In genomic region chr5:79956173-79956670, GRCh38 we compare ENCODE assay signal across 12 cellular contexts. TPM values are rescaled to one million over a fixed set of nuclear protein-coding genes. Genes with fewer than 3 reads are reported as not detected.
A peak's percentile ranks its signal among the peaks of the same experiment; 100 is the strongest.
DNase-seq lines count a peak whose midpoint lies in the region; ATAC-seq and TF ChIP-seq lines count a peak whose summit lies in the region.
"Had no signal": no experiment of that assay in that cellular context is flagged by ENCODE, and none has a peak within 500 bp of the region (broad histone marks: within the 10 kb centered on the region; RNA-seq: fewer than 3 reads in every experiment).

No MANE protein-coding gene starts in this region.

- intact Hi-C loops in esophagus muscularis mucosa (cut with DNase I): no loop called here

- H3K27ac ChIP-seq in epithelial cell of prostate (peak overlapping the region; percentile 59), osteoblast (ENCODE audit: low read depth, low read length) (no peak overlapping the region), esophagus muscularis mucosa (replicated peaks in 1 of 4) (no peak overlapping the region)
- H3K27ac ChIP-seq: spleen had no signal

- H3K27me3 ChIP-seq in osteoblast (ENCODE audit: insufficient read depth, low read length) (peaks cover 4% of the 10 kb centered on the region), esophagus muscularis mucosa (no peaks in the 10 kb centered on the region)

- TF ChIP-seq EP300 in esophagus muscularis mucosa (IDR thresholded peaks at IDR 0.05): no peak

- H3K4me3 ChIP-seq in osteoblast (ENCODE audit: insufficient read depth, low read length) (no peak overlapping the region), esophagus muscularis mucosa (no peak overlapping the region)
- H3K4me3 ChIP-seq: spleen had no signal

- no peaks in the 10 kb centered on the region for H4K20me1 ChIP-seq in osteoblast (ENCODE audit: insufficient read depth, low read length)

- H3K4me1 ChIP-seq in osteoblast (ENCODE audit: insufficient read depth, low read length) (peaks cover 14% of the 10 kb centered on the region), esophagus muscularis mucosa (no peaks in the 10 kb centered on the region)
- H3K4me1 ChIP-seq: spleen had no signal

- DNase-seq in GOT3 (lab: John Stamatoyannopoulos, UW) (peak; percentile 24), RKO (ENCODE audit: low spot score) (peak; percentile 33), epithelial cell of prostate (ENCODE audit: low read depth, low spot score) (peak; percentile 82), osteoblast (ENCODE audit: insufficient read length, low spot score, missing footprints) (peak; percentile 69), ureter (ENCODE audit: low spot score) (no peak), esophagus muscularis mucosa (ENCODE audit: extremely low spot score) (no peak), cortex of kidney (lab: John Stamatoyannopoulos, UW) (no peak)
- DNase-seq: DMS79 treated with DMSO at 0.1 percent for 48 hours, NCI-H526, spleen, SW 1271 had no signal

- H3K4me2 ChIP-seq in osteoblast (ENCODE audit: insufficient read depth, low read length): peak overlapping the region; percentile 33

- no peak for ATAC-seq in HG02763 (IDR thresholded peaks at IDR 0.05; ENCODE audit: unreplicated experiment)

- H3K9me3 ChIP-seq in osteoblast (ENCODE audit: low read depth, low read length) (no peaks in the 10 kb centered on the region), esophagus muscularis mucosa (no peaks in the 10 kb centered on the region)
- H3K9me3 ChIP-seq: spleen had no signal

- H2AFZ ChIP-seq in osteoblast (ENCODE audit: low read length): no peak overlapping the region

- no peaks in the 10 kb centered on the region for H3K79me2 ChIP-seq in osteoblast (ENCODE audit: insufficient read depth, low read length)

- H3K36me3 ChIP-seq in osteoblast (ENCODE audit: insufficient read depth, low read length) (no peaks in the 10 kb centered on the region), esophagus muscularis mucosa (no peaks in the 10 kb centered on the region)
- H3K36me3 ChIP-seq: spleen had no signal

- no peak for TF ChIP-seq POLR2A in esophagus muscularis mucosa (IDR thresholded peaks at IDR 0.05; ENCODE audit: low read depth)

- no peak for TF ChIP-seq CTCF in osteoblast (IDR thresholded peaks at IDR 0.05; ENCODE audit: extremely low read depth, low read depth, low read length)
- TF ChIP-seq CTCF in esophagus muscularis mucosa (IDR thresholded peaks at IDR 0.05): no peak

- 63% methylated on average over 4 of the region's 4 CpGs for WGBS in esophagus muscularis mucosa

RNA-seq across cellular contexts. Expression of gene MTX3, which starts 34.8 kb away (rescaled TPM):
- total RNA-seq in osteoblast (17.7 and 18.9 TPM in 2 replicates), ureter (25.4 TPM), esophagus muscularis mucosa (10 to 100 TPM; 15.0 to 20.8 (median 15.8) TPM)

Comparison
In these comparisons a context has a peak if more than half of its experiments do, and no peak if none do; other contexts are left out.
1. DNase-seq: peak in GOT3 (single experiment), RKO (single experiment), epithelial cell of prostate (single experiment) and osteoblast (single experiment); none in ureter (single experiment), esophagus muscularis mucosa (single experiment) and cortex of kidney (single experiment).